In genomic region chr12:75815756-75816155, GRCh38 we compare ENCODE assay signal across 14 cellular contexts.
DNase-seq lines count a peak whose midpoint lies in the region; ATAC-seq and TF ChIP-seq lines count a peak whose summit lies in the region.
"Had no signal": no experiment of that assay in that cellular context is flagged by ENCODE, and none has a peak within 500 bp of the region (broad histone marks: within the 10 kb centered on the region; RNA-seq: fewer than 3 reads in every experiment).

No MANE protein-coding gene starts in this region.

- H3K27me3 ChIP-seq in heart right ventricle (no peaks in the 10 kb centered on the region), right cardiac atrium (ENCODE audit: control insufficient read depth, insufficient read depth) (no peaks in the 10 kb centered on the region), suprapubic skin (no peaks in the 10 kb centered on the region)
- no peaks in the 10 kb centered on the region for H3K27me3 ChIP-seq in effector memory CD4-positive, alpha-beta T cell (replicated peaks; ENCODE audit: control insufficient read depth, insufficient read depth, low read length, poor library complexity, severe bottlenecking)
- H3K27me3 ChIP-seq: esophagus squamous epithelium, right atrium auricular region had no signal

- peaks cover 0 to 26% (median 11%) of the 10 kb centered on the region in 9 donors for H3K4me1 ChIP-seq in heart right ventricle
- peaks cover 5% of the 10 kb centered on the region for H3K4me1 ChIP-seq in right cardiac atrium (ENCODE audit: control insufficient read depth, insufficient read depth, low read length)
- H3K4me1 ChIP-seq in effector memory CD4-positive, alpha-beta T cell (ENCODE audit: control insufficient read depth, insufficient read depth, low read length, poor library complexity, severe bottlenecking), result peaks cover 6% of the 10 kb centered on the region
- peaks cover 14% of the 10 kb centered on the region for H3K4me1 ChIP-seq in suprapubic skin

- no peak for TF ChIP-seq POLR2A in suprapubic skin (IDR thresholded peaks at IDR 0.05)

- H3K4me1 Mint-ChIP-seq in nephron, result peaks cover 55% of the 10 kb centered on the region
- H3K4me1 Mint-ChIP-seq in nephron progenitor cell, result peaks cover 77% of the 10 kb centered on the region

- no peak overlapping the region for H3K4me3 Mint-ChIP-seq in nephron
- no peak overlapping the region for H3K4me3 Mint-ChIP-seq in nephron progenitor cell

- H3K4me3 ChIP-seq in heart right ventricle, result no peak overlapping the region
- no peak overlapping the region for H3K4me3 ChIP-seq in right cardiac atrium (ENCODE audit: low read length)
- no peak overlapping the region for H3K4me3 ChIP-seq in effector memory CD4-positive, alpha-beta T cell (ENCODE audit: insufficient read depth, low read depth, low read length, poor library complexity, severe bottlenecking)
- no peak overlapping the region for H3K4me3 ChIP-seq in suprapubic skin
- H3K4me3 ChIP-seq: esophagus squamous epithelium, right atrium auricular region had no signal

- no peaks in the 10 kb centered on the region for H3K36me3 Mint-ChIP-seq in nephron (ENCODE audit: low read depth)
- no peaks in the 10 kb centered on the region for H3K36me3 Mint-ChIP-seq in nephron progenitor cell (ENCODE audit: low read depth)

- no peak for TF ChIP-seq EP300 in suprapubic skin (IDR thresholded peaks at IDR 0.05)

- no peaks in the 10 kb centered on the region for H3K9me3 ChIP-seq in heart right ventricle
- no peaks in the 10 kb centered on the region for H3K9me3 ChIP-seq in right cardiac atrium (ENCODE audit: control insufficient read depth, low read length)
- no peaks in the 10 kb centered on the region for H3K9me3 ChIP-seq in effector memory CD4-positive, alpha-beta T cell (ENCODE audit: control insufficient read depth, low read length)
- H3K9me3 ChIP-seq in suprapubic skin, result no peaks in the 10 kb centered on the region
- H3K9me3 ChIP-seq: esophagus squamous epithelium, right atrium auricular region had no signal

- no peak for TF ChIP-seq CTCF in heart right ventricle (IDR thresholded peaks at IDR 0.05)
- no peak for TF ChIP-seq CTCF in nephron (IDR thresholded peaks at IDR 0.05; ENCODE audit: unreplicated experiment in 3 of 3)
- no peak for TF ChIP-seq CTCF in nephron progenitor cell (IDR thresholded peaks at IDR 0.05)
- no peak for TF ChIP-seq CTCF in suprapubic skin (IDR thresholded peaks at IDR 0.05)

- 92 to 96% methylated on average over 1 of the region's 1 CpG for WGBS in heart right ventricle, 2 donors
- 95% methylated on average over 1 of the region's 1 CpG for WGBS in right cardiac atrium
- 100% methylated on average over 1 of the region's 1 CpG for WGBS in suprapubic skin

- H3K27me3 Mint-ChIP-seq in nephron (ENCODE audit: low read depth) (no peaks in the 10 kb centered on the region), nephron progenitor cell (ENCODE audit: low read depth, poor library complexity) (peaks cover 3% of the 10 kb centered on the region)

- DNase-seq in heart right ventricle (no peak), right cardiac atrium (no peak), inferior parietal cortex (ENCODE audit: extremely low spot score) (no peak), nephron progenitor cell (no peak), suprapubic skin (ENCODE audit: low spot score in 2 of 2) (no peak)
- DNase-seq in effector memory CD4-positive, alpha-beta T cell, result no peak
- DNase-seq: DMS 273 treated with DMSO at 0.1 percent for 48 hours, esophagus squamous epithelium, NCI-H1436, NCI-H526, substantia nigra had no signal

- intact Hi-C loops in heart right ventricle (cut with DNase I) (loop anchor here in 5 of 10 donors (5.0 to 10.0 kb wide), 3 partner anchors 209 to 219 kb away; partner anchors contain the start of gene PHLDA1 (in 4 of the 5)), right cardiac atrium (cut with DNase I) (no loop called here)

- H3K9me3 Mint-ChIP-seq in nephron, result no peaks in the 10 kb centered on the region
- no peaks in the 10 kb centered on the region for H3K9me3 Mint-ChIP-seq in nephron progenitor cell

- ATAC-seq in heart right ventricle (peak in 1 of 8 donors; percentile 22), right cardiac atrium (no peak), GM18870 (IDR thresholded peaks at IDR 0.05; ENCODE audit: unreplicated experiment) (no peak)

- peak overlapping the region in 7 of 10 donors; percentile 38 to 70 (median 52) for H3K27ac ChIP-seq in heart right ventricle
- H3K27ac ChIP-seq in right cardiac atrium (ENCODE audit: low read length), result no peak overlapping the region
- peak overlapping the region; percentile 13 for H3K27ac ChIP-seq in effector memory CD4-positive, alpha-beta T cell (ENCODE audit: insufficient read depth, low read length, poor library complexity, severe bottlenecking)
- H3K27ac ChIP-seq in suprapubic skin, result no peak overlapping the region

- no peaks in the 10 kb centered on the region for H3K36me3 ChIP-seq in heart right ventricle
- H3K36me3 ChIP-seq in effector memory CD4-positive, alpha-beta T cell (ENCODE audit: control insufficient read depth, insufficient read depth, low read length), result no peaks in the 10 kb centered on the region
- H3K36me3 ChIP-seq in suprapubic skin, result no peaks in the 10 kb centered on the region
- H3K36me3 ChIP-seq: esophagus squamous epithelium, right atrium auricular region had no signal

- H3K27ac Mint-ChIP-seq in nephron (peak overlapping the region in 2 of 3 experiments; percentile 28 to 62), nephron progenitor cell (no peak overlapping the region)

Comparison
In these comparisons a context has a peak if more than half of its experiments do, and no peak if none do; other contexts are left out.
1. H3K27ac ChIP-seq: peak in heart right ventricle (7 of 10) and effector memory CD4-positive, alpha-beta T cell (single experiment); none in right cardiac atrium (single experiment) and suprapubic skin (single experiment).